In genomic region chr3:113607219-113607596, GRCh38 we compare ENCODE assay signal across 14 cellular contexts.
DNase-seq lines count a peak whose midpoint lies in the region; ATAC-seq and TF ChIP-seq lines count a peak whose summit lies in the region.
"Had no signal": no experiment of that assay in that cellular context is flagged by ENCODE, and none has a peak within 500 bp of the region (broad histone marks: within the 10 kb centered on the region; RNA-seq: fewer than 3 reads in every experiment).

No MANE protein-coding gene starts in this region.

- H3K27ac ChIP-seq in dorsolateral prefrontal cortex, result peak overlapping the region in 1 of 59 donors; percentile 69
- H3K27ac ChIP-seq: upper lobe of right lung had no signal

- no peak overlapping the region for H3K4me3 ChIP-seq in dorsolateral prefrontal cortex
- H3K4me3 ChIP-seq: K562, upper lobe of right lung had no signal

- no peaks in the 10 kb centered on the region for H3K9me3 Mint-ChIP-seq in activated CD4-positive, alpha-beta memory T cell treated with anti-CD3 and anti-CD28 coated beads, Interleukin-2, amount 10 ng/mL, durations not matched to agents 7 days and 5 days
- no peaks in the 10 kb centered on the region for H3K9me3 Mint-ChIP-seq in activated CD4-positive, alpha-beta memory T cell treated with anti-CD3 and anti-CD28 coated beads for 36 hours
- H3K9me3 Mint-ChIP-seq in activated CD8-positive, alpha-beta T cell treated with anti-CD3 and anti-CD28 coated beads, Interleukin-2, amount 10 ng/mL, durations not matched to agents 7 days and 5 days (ENCODE audit: insufficient read depth), result no peaks in the 10 kb centered on the region
- no peaks in the 10 kb centered on the region for H3K9me3 Mint-ChIP-seq in stimulated activated naive B cell treated with anti-CD40 and anti-IgM and Interleukin-4, amounts not matched to agents 10 μg/mL and 1 μg/mL and 100 μg/mL, for 72 hours

- POLR2A ChIA-PET in activated CD4-positive, alpha-beta memory T cell treated with anti-CD3 and anti-CD28 coated beads, Interleukin-2, amount 10 ng/mL, durations not matched to agents 7 days and 5 days (lab: Charles Lee), result interaction anchor here (0.6 to 1.1 kb wide), 2 partner anchors 9 to 91 kb away, joined by 3 read pairs; no protein-coding TSS in a partner anchor
- POLR2A ChIA-PET in activated CD4-positive, alpha-beta memory T cell treated with anti-CD3 and anti-CD28 coated beads for 36 hours (lab: Charles Lee), result no interaction called here
- POLR2A ChIA-PET in activated CD8-positive, alpha-beta T cell treated with anti-CD3 and anti-CD28 coated beads, Interleukin-2, amount 10 ng/mL, durations not matched to agents 7 days and 5 days (lab: Charles Lee), result no interaction called here

- peaks cover 64% of the 10 kb centered on the region for H3K36me3 Mint-ChIP-seq in activated CD4-positive, alpha-beta memory T cell treated with anti-CD3 and anti-CD28 coated beads, Interleukin-2, amount 10 ng/mL, durations not matched to agents 7 days and 5 days (ENCODE audit: low read depth)
- H3K36me3 Mint-ChIP-seq in activated CD4-positive, alpha-beta memory T cell treated with anti-CD3 and anti-CD28 coated beads for 36 hours, result peaks cover 20% of the 10 kb centered on the region
- H3K36me3 Mint-ChIP-seq in activated CD8-positive, alpha-beta T cell treated with anti-CD3 and anti-CD28 coated beads, Interleukin-2, amount 10 ng/mL, durations not matched to agents 7 days and 5 days (ENCODE audit: low read depth), result peaks cover 66% of the 10 kb centered on the region
- H3K36me3 Mint-ChIP-seq in stimulated activated naive B cell treated with anti-CD40 and anti-IgM and Interleukin-4, amounts not matched to agents 10 μg/mL and 1 μg/mL and 100 μg/mL, for 72 hours, result peaks cover 48 to 56% of the 10 kb centered on the region in 2 donors

- intact Hi-C loops in activated CD4-positive, alpha-beta memory T cell treated with anti-CD3 and anti-CD28 coated beads for 36 hours (cut with micrococcal nuclease), result loop anchor here (1.0 to 2.0 kb wide), 2 partner anchors 90 to 138 kb away; partner anchors contain the start of gene USF3
- intact Hi-C loops in dorsolateral prefrontal cortex (cut with DNase I), result no loop called here

- CTCF ChIA-PET in activated CD4-positive, alpha-beta memory T cell treated with anti-CD3 and anti-CD28 coated beads, Interleukin-2, amount 10 ng/mL, durations not matched to agents 7 days and 5 days (lab: Charles Lee), result no interaction called here
- CTCF ChIA-PET in activated CD4-positive, alpha-beta memory T cell treated with anti-CD3 and anti-CD28 coated beads for 36 hours (lab: Charles Lee), result no interaction called here
- CTCF ChIA-PET in activated CD8-positive, alpha-beta T cell treated with anti-CD3 and anti-CD28 coated beads, Interleukin-2, amount 10 ng/mL, durations not matched to agents 7 days and 5 days (lab: Charles Lee), result interaction anchor here (0.6 kb wide), 1 partner anchor 112 kb away, joined by 3 read pairs; no protein-coding TSS in a partner anchor

- DNase-seq in activated CD4-positive, alpha-beta memory T cell treated with anti-CD3 and anti-CD28 coated beads, Interleukin-2, amount 10 ng/mL, durations not matched to agents 7 days and 5 days, result no peak
- no peak for DNase-seq in activated CD4-positive, alpha-beta memory T cell treated with anti-CD3 and anti-CD28 coated beads for 36 hours
- no peak for DNase-seq in activated CD8-positive, alpha-beta T cell treated with anti-CD3 and anti-CD28 coated beads, Interleukin-2, amount 10 ng/mL, durations not matched to agents 7 days and 5 days
- no peak for DNase-seq in stimulated activated naive B cell treated with anti-CD40 and anti-IgM and Interleukin-4, amounts not matched to agents 10 μg/mL and 1 μg/mL and 100 μg/mL, for 72 hours
- DNase-seq in dorsolateral prefrontal cortex (no peak), NCI-H510A treated with DMSO at 0.1 percent for 48 hours (lab: John Stamatoyannopoulos, UW) (no peak)
- DNase-seq: aorta, hypothalamus, SHP77, upper lobe of right lung had no signal

- H3K4me3 Mint-ChIP-seq in activated CD4-positive, alpha-beta memory T cell treated with anti-CD3 and anti-CD28 coated beads, Interleukin-2, amount 10 ng/mL, durations not matched to agents 7 days and 5 days, result no peak overlapping the region
- H3K4me3 Mint-ChIP-seq in activated CD4-positive, alpha-beta memory T cell treated with anti-CD3 and anti-CD28 coated beads for 36 hours, result no peak overlapping the region
- H3K4me3 Mint-ChIP-seq in activated CD8-positive, alpha-beta T cell treated with anti-CD3 and anti-CD28 coated beads, Interleukin-2, amount 10 ng/mL, durations not matched to agents 7 days and 5 days, result peak overlapping the region; percentile 9
- H3K4me3 Mint-ChIP-seq in stimulated activated naive B cell treated with anti-CD40 and anti-IgM and Interleukin-4, amounts not matched to agents 10 μg/mL and 1 μg/mL and 100 μg/mL, for 72 hours, result peak overlapping the region; percentile 56 to 61

- H3K27ac Mint-ChIP-seq in activated CD4-positive, alpha-beta memory T cell treated with anti-CD3 and anti-CD28 coated beads, Interleukin-2, amount 10 ng/mL, durations not matched to agents 7 days and 5 days, result peak overlapping the region; percentile 19
- H3K27ac Mint-ChIP-seq in activated CD4-positive, alpha-beta memory T cell treated with anti-CD3 and anti-CD28 coated beads for 36 hours, result no peak overlapping the region
- peak overlapping the region; percentile 74 for H3K27ac Mint-ChIP-seq in activated CD8-positive, alpha-beta T cell treated with anti-CD3 and anti-CD28 coated beads, Interleukin-2, amount 10 ng/mL, durations not matched to agents 7 days and 5 days
- H3K27ac Mint-ChIP-seq in stimulated activated naive B cell treated with anti-CD40 and anti-IgM and Interleukin-4, amounts not matched to agents 10 μg/mL and 1 μg/mL and 100 μg/mL, for 72 hours, result peak overlapping the region; percentile 97

- no peaks in the 10 kb centered on the region for H3K27me3 ChIP-seq in dorsolateral prefrontal cortex
- H3K27me3 ChIP-seq: upper lobe of right lung had no signal

- TF ChIP-seq CTCF in dorsolateral prefrontal cortex (IDR thresholded peaks at IDR 0.05 in 54 of 56, conservative IDR thresholded peaks at IDR 0.05 in 2 of 56; ENCODE audit: low read depth in 1 of 56, partially characterized antibody in 56 of 56), result no peak

- peak; percentile 6 for ATAC-seq in HG02970 (IDR thresholded peaks at IDR 0.05; ENCODE audit: low FRiP score, unreplicated experiment)
- no peak for ATAC-seq in activated CD8-positive, alpha-beta T cell treated with anti-CD3 and anti-CD28 coated beads, Interleukin-2, amount 10 ng/mL, durations not matched to agents 7 days and 5 days
- ATAC-seq in stimulated activated naive B cell treated with anti-CD40 and anti-IgM and Interleukin-4, amounts not matched to agents 10 μg/mL and 1 μg/mL and 100 μg/mL, for 72 hours (replicated peaks), result peak; percentile 79
- ATAC-seq in GM21619 (IDR thresholded peaks at IDR 0.05; ENCODE audit: unreplicated experiment), result no peak
- ATAC-seq: K562, sciatic nerve had no signal

- no peaks in the 10 kb centered on the region for H3K27me3 Mint-ChIP-seq in activated CD4-positive, alpha-beta memory T cell treated with anti-CD3 and anti-CD28 coated beads, Interleukin-2, amount 10 ng/mL, durations not matched to agents 7 days and 5 days
- no peaks in the 10 kb centered on the region for H3K27me3 Mint-ChIP-seq in activated CD4-positive, alpha-beta memory T cell treated with anti-CD3 and anti-CD28 coated beads for 36 hours
- H3K27me3 Mint-ChIP-seq in activated CD8-positive, alpha-beta T cell treated with anti-CD3 and anti-CD28 coated beads, Interleukin-2, amount 10 ng/mL, durations not matched to agents 7 days and 5 days (ENCODE audit: low read depth), result no peaks in the 10 kb centered on the region
- no peaks in the 10 kb centered on the region for H3K27me3 Mint-ChIP-seq in stimulated activated naive B cell treated with anti-CD40 and anti-IgM and Interleukin-4, amounts not matched to agents 10 μg/mL and 1 μg/mL and 100 μg/mL, for 72 hours

- H3K4me1 Mint-ChIP-seq in activated CD4-positive, alpha-beta memory T cell treated with anti-CD3 and anti-CD28 coated beads, Interleukin-2, amount 10 ng/mL, durations not matched to agents 7 days and 5 days, result peaks cover 25% of the 10 kb centered on the region
- H3K4me1 Mint-ChIP-seq in activated CD4-positive, alpha-beta memory T cell treated with anti-CD3 and anti-CD28 coated beads for 36 hours (ENCODE audit: low read depth), result peaks cover 18% of the 10 kb centered on the region
- H3K4me1 Mint-ChIP-seq in activated CD8-positive, alpha-beta T cell treated with anti-CD3 and anti-CD28 coated beads, Interleukin-2, amount 10 ng/mL, durations not matched to agents 7 days and 5 days (ENCODE audit: low read depth), result peaks cover 35% of the 10 kb centered on the region
- peaks cover 23 to 33% of the 10 kb centered on the region in 2 donors for H3K4me1 Mint-ChIP-seq in stimulated activated naive B cell treated with anti-CD40 and anti-IgM and Interleukin-4, amounts not matched to agents 10 μg/mL and 1 μg/mL and 100 μg/mL, for 72 hours

Comparison
In these comparisons a context has a peak if more than half of its experiments do, and no peak if none do; other contexts are left out.
1. H3K4me3 Mint-ChIP-seq: peak in activated CD8-positive, alpha-beta T cell treated with anti-CD3 and anti-CD28 coated beads, Interleukin-2, amount 10 ng/mL, durations not matched to agents 7 days and 5 days (single experiment) and stimulated activated naive B cell treated with anti-CD40 and anti-IgM and Interleukin-4, amounts not matched to agents 10 μg/mL and 1 μg/mL and 100 μg/mL, for 72 hours (2 of 2); none in activated CD4-positive, alpha-beta memory T cell treated with anti-CD3 and anti-CD28 coated beads, Interleukin-2, amount 10 ng/mL, durations not matched to agents 7 days and 5 days (single experiment) and activated CD4-positive, alpha-beta memory T cell treated with anti-CD3 and anti-CD28 coated beads for 36 hours (single experiment).
2. ATAC-seq: peak in HG02970 (single experiment) and stimulated activated naive B cell treated with anti-CD40 and anti-IgM and Interleukin-4, amounts not matched to agents 10 μg/mL and 1 μg/mL and 100 μg/mL, for 72 hours (2 of 2); none in activated CD8-positive, alpha-beta T cell treated with anti-CD3 and anti-CD28 coated beads, Interleukin-2, amount 10 ng/mL, durations not matched to agents 7 days and 5 days (single experiment) and GM21619 (single experiment).